ENCODE assay signal across 22 cellular contexts in genomic region chr2:238697193-238698191, GRCh38.
DNase-seq lines count a peak whose midpoint lies in the region; ATAC-seq and TF ChIP-seq lines count a peak whose summit lies in the region.
"Had no signal": no experiment of that assay in that cellular context is flagged by ENCODE, and none has a peak within 500 bp of the region (broad histone marks: within the 10 kb centered on the region; RNA-seq: fewer than 3 reads in every experiment).

No MANE protein-coding gene starts in this region.

- no peak overlapping the region for H3K4ac ChIP-seq in neuronal stem cell (ENCODE audit: low read length)

- no peaks in the 10 kb centered on the region for H3F3A ChIP-seq in MM.1S (ENCODE audit: insufficient read depth, low read length)

- no peak overlapping the region for H2BK15ac ChIP-seq in neuronal stem cell (ENCODE audit: low read length)

- no peak overlapping the region; the same call in 1 of the 2 replicates for H3K4me2 ChIP-seq in MM.1S (ENCODE audit: low read depth, low read length)
- no peak overlapping the region for H3K4me2 ChIP-seq in neuronal stem cell (ENCODE audit: insufficient read depth, low read length, poor library complexity, severe bottlenecking)

- no peak for DNase-seq in MM.1S
- peak; percentile 34 for DNase-seq in ecto neural progenitor cell (ENCODE audit: low spot score)
- peak; percentile 7 to 73 for DNase-seq in lower leg skin (ENCODE audit: low spot score in 2 of 2)
- DNase-seq in neuronal stem cell (ENCODE audit: low spot score) = no peak
- no peak for DNase-seq in AG08396 (ENCODE audit: low spot score)
- no peak for DNase-seq in stimulated activated naive CD8-positive, alpha-beta T cell treated with anti-CD3 and anti-CD28 coated beads, Interleukin-15, amount 100 ng/mL, for 72 hours
- DNase-seq: Caco-2; CD8-positive, alpha-beta T cell; GOT3; HFFc6; Kasumi-1; NCI-H1694; NCI-H2029 treated with DMSO at 0.1 percent for 48 hours; NCI-H446 treated with DMSO at 0.1 percent for 48 hours; NCI-H526; Right ventricle myocardium superior; RPMI8226 had no signal

- no peak for ATAC-seq in activated T-helper 17 cell treated with anti-CD3 and anti-CD28 coated beads, Interleukin-2, amount 50 U/mL, for 72 hours (replicated peaks)
- ATAC-seq in HG02610 (IDR thresholded peaks at IDR 0.05; ENCODE audit: unreplicated experiment) = no peak
- ATAC-seq in stimulated activated naive CD8-positive, alpha-beta T cell treated with anti-CD3 and anti-CD28 coated beads, Interleukin-15, amount 100 ng/mL, for 72 hours = no peak
- ATAC-seq: CD8-positive, alpha-beta T cell; K562 had no signal

- H3K23ac ChIP-seq in neuronal stem cell (ENCODE audit: low read depth, low read length, poor library complexity) = peak overlapping the region; percentile 19

- H2AK5ac ChIP-seq in neuronal stem cell (ENCODE audit: low read depth, low read length) = no peak overlapping the region

- H3K4me1 Mint-ChIP-seq in activated T-helper 17 cell treated with anti-CD3 and anti-CD28 coated beads, Interleukin-2, amount 50 U/mL, for 72 hours = no peaks in the 10 kb centered on the region
- peaks cover 5% of the 10 kb centered on the region for H3K4me1 Mint-ChIP-seq in stimulated activated naive CD8-positive, alpha-beta T cell treated with anti-CD3 and anti-CD28 coated beads, Interleukin-15, amount 100 ng/mL, for 72 hours

- H3K27ac ChIP-seq in MM.1S (ENCODE audit: low read length) = no peak overlapping the region
- H3K27ac ChIP-seq in neuronal stem cell (replicated peaks; ENCODE audit: low read length) = no peak overlapping the region
- H3K27ac ChIP-seq: SJSA1 had no signal

- no peak overlapping the region for H2BK12ac ChIP-seq in neuronal stem cell (ENCODE audit: low read length)

- H3K4me3 ChIP-seq in MM.1S (ENCODE audit: low read length) (no peak overlapping the region; the same call in 1 of the 2 replicates), lower leg skin (ENCODE audit: low read depth, poor library complexity, severe bottlenecking) (no peak overlapping the region), neuronal stem cell (ENCODE audit: low read length in 2 of 2) (no peak overlapping the region)
- H3K4me3 ChIP-seq: HAP-1, K562, SJSA1 had no signal

- peak overlapping the region; percentile 14 for H3K14ac ChIP-seq in neuronal stem cell (ENCODE audit: low read length)

- no peak overlapping the region for H3K9ac ChIP-seq in MM.1S (ENCODE audit: low read length)
- no peak overlapping the region for H3K9ac ChIP-seq in neuronal stem cell (ENCODE audit: low read depth, low read length, poor library complexity)

- H3K27ac Mint-ChIP-seq in activated T-helper 17 cell treated with anti-CD3 and anti-CD28 coated beads, Interleukin-2, amount 50 U/mL, for 72 hours = no peak overlapping the region
- H3K27ac Mint-ChIP-seq in stimulated activated naive CD8-positive, alpha-beta T cell treated with anti-CD3 and anti-CD28 coated beads, Interleukin-15, amount 100 ng/mL, for 72 hours = no peak overlapping the region
- H3K27ac Mint-ChIP-seq: CD8-positive, alpha-beta T cell; HFFc6 had no signal

- H3K9me3 Mint-ChIP-seq in activated T-helper 17 cell treated with anti-CD3 and anti-CD28 coated beads, Interleukin-2, amount 50 U/mL, for 72 hours = no peaks in the 10 kb centered on the region
- no peaks in the 10 kb centered on the region for H3K9me3 Mint-ChIP-seq in stimulated activated naive CD8-positive, alpha-beta T cell treated with anti-CD3 and anti-CD28 coated beads, Interleukin-15, amount 100 ng/mL, for 72 hours
- H3K9me3 Mint-ChIP-seq: CD8-positive, alpha-beta T cell; HFFc6 had no signal

- TF ChIP-seq POLR2A in lower leg skin (IDR thresholded peaks at IDR 0.05) = no peak

- H4K91ac ChIP-seq in neuronal stem cell (ENCODE audit: low read depth, low read length, poor library complexity) = no peak overlapping the region

- H2BK120ac ChIP-seq in neuronal stem cell (ENCODE audit: low read depth, low read length) = no peak overlapping the region

- no peaks in the 10 kb centered on the region for H3K79me1 ChIP-seq in neuronal stem cell (ENCODE audit: low read depth, low read length)

- intact Hi-C loops in lower leg skin (cut with DNase I; ENCODE audit: low total_unique reads) = no loop called here

- H3K4me1 ChIP-seq in MM.1S (ENCODE audit: low read length) (no peaks in the 10 kb centered on the region), neuronal stem cell (ENCODE audit: control insufficient read depth in 2 of 2, insufficient read depth in 1 of 2, low read depth in 1 of 2, low read length in 2 of 2) (peaks cover 0 to 5% of the 10 kb centered on the region in 2 donors)
- H3K4me1 ChIP-seq: HAP-1 had no signal

- no peak overlapping the region for H4K8ac ChIP-seq in neuronal stem cell (ENCODE audit: low read depth, low read length)

- TF ChIP-seq CTCF in MM.1S (IDR thresholded peaks at IDR 0.05; ENCODE audit: low read length) (no peak), lower leg skin (IDR thresholded peaks at IDR 0.05) (no peak)

- H3K4me3 Mint-ChIP-seq in activated T-helper 17 cell treated with anti-CD3 and anti-CD28 coated beads, Interleukin-2, amount 50 U/mL, for 72 hours = no peak overlapping the region
- H3K4me3 Mint-ChIP-seq in stimulated activated naive CD8-positive, alpha-beta T cell treated with anti-CD3 and anti-CD28 coated beads, Interleukin-15, amount 100 ng/mL, for 72 hours = no peak overlapping the region
- H3K4me3 Mint-ChIP-seq: CD8-positive, alpha-beta T cell; HFFc6 had no signal

- no peaks in the 10 kb centered on the region for H3K79me2 ChIP-seq in MM.1S (ENCODE audit: low read length)

- H2AFZ ChIP-seq in MM.1S (ENCODE audit: low read length) = peak overlapping the region; percentile 17; the same call in 1 of the 2 replicates
- no peak overlapping the region for H2AFZ ChIP-seq in neuronal stem cell (ENCODE audit: low read length)

- H3K27me3 Mint-ChIP-seq in activated T-helper 17 cell treated with anti-CD3 and anti-CD28 coated beads, Interleukin-2, amount 50 U/mL, for 72 hours = no peaks in the 10 kb centered on the region
- H3K27me3 Mint-ChIP-seq in stimulated activated naive CD8-positive, alpha-beta T cell treated with anti-CD3 and anti-CD28 coated beads, Interleukin-15, amount 100 ng/mL, for 72 hours = no peaks in the 10 kb centered on the region

- H3K36me3 ChIP-seq in MM.1S (replicated peaks; ENCODE audit: insufficient read depth, low read length) (no peaks in the 10 kb centered on the region), neuronal stem cell (replicated peaks in 1 of 2; ENCODE audit: control insufficient read depth in 2 of 2, insufficient read depth in 2 of 2, low read length in 2 of 2) (no peaks in the 10 kb centered on the region)
- H3K36me3 ChIP-seq: HAP-1, SJSA1 had no signal

- H3K18ac ChIP-seq in neuronal stem cell (ENCODE audit: low read length) = no peak overlapping the region

- H3K27me3 ChIP-seq in MM.1S (replicated peaks; ENCODE audit: insufficient read depth, low read length) (no peaks in the 10 kb centered on the region), neuronal stem cell (ENCODE audit: control insufficient read depth in 3 of 3, insufficient read depth in 3 of 3, low read depth in 1 of 3, low read length in 3 of 3) (peaks cover 0 to 2% (median 0%) of the 10 kb centered on the region in 3 experiments)
- H3K27me3 ChIP-seq: SJSA1 had no signal

- H4K20me1 ChIP-seq in MM.1S (ENCODE audit: insufficient read depth, low read length) = no peaks in the 10 kb centered on the region

- H3K36me3 Mint-ChIP-seq in activated T-helper 17 cell treated with anti-CD3 and anti-CD28 coated beads, Interleukin-2, amount 50 U/mL, for 72 hours (ENCODE audit: low read depth) = no peaks in the 10 kb centered on the region
- H3K36me3 Mint-ChIP-seq: CD8-positive, alpha-beta T cell had no signal

- H3K9me3 ChIP-seq in MM.1S (replicated peaks; ENCODE audit: insufficient read depth, low read length) = no peaks in the 10 kb centered on the region
- no peaks in the 10 kb centered on the region for H3K9me3 ChIP-seq in neuronal stem cell (replicated peaks in 1 of 2; ENCODE audit: control insufficient read depth in 2 of 2, insufficient read depth in 1 of 2, low read depth in 1 of 2, low read length in 2 of 2)
- H3K9me3 ChIP-seq: Caco-2, HAP-1, SJSA1 had no signal

- 77 to 85% methylated on average over 25 to 26 of the region's 26 CpGs for WGBS in lower leg skin, 2 donors
- no CpG with 5 or more reads among the region's 26 CpGs for WGBS in neuronal stem cell (ENCODE audit: extremely low coverage in 2 of 2, insufficient read length in 2 of 2, insufficient replicate concordance in 1 of 2), 2 donors

- H2BK5ac ChIP-seq in neuronal stem cell (ENCODE audit: low read length) = no peak overlapping the region

- H3K9me2 ChIP-seq in MM.1S (replicated peaks; ENCODE audit: insufficient read depth, low read length) = no peaks in the 10 kb centered on the region

Comparison
In these comparisons a context has a peak if more than half of its experiments do, and no peak if none do; other contexts are left out.
1. DNase-seq: peak in ecto neural progenitor cell (single experiment) and lower leg skin (2 of 2); none in MM.1S (single experiment), neuronal stem cell (single experiment), AG08396 (single experiment) and stimulated activated naive CD8-positive, alpha-beta T cell treated with anti-CD3 and anti-CD28 coated beads, Interleukin-15, amount 100 ng/mL, for 72 hours (0 of 2).